In the genomic region with DNA sequence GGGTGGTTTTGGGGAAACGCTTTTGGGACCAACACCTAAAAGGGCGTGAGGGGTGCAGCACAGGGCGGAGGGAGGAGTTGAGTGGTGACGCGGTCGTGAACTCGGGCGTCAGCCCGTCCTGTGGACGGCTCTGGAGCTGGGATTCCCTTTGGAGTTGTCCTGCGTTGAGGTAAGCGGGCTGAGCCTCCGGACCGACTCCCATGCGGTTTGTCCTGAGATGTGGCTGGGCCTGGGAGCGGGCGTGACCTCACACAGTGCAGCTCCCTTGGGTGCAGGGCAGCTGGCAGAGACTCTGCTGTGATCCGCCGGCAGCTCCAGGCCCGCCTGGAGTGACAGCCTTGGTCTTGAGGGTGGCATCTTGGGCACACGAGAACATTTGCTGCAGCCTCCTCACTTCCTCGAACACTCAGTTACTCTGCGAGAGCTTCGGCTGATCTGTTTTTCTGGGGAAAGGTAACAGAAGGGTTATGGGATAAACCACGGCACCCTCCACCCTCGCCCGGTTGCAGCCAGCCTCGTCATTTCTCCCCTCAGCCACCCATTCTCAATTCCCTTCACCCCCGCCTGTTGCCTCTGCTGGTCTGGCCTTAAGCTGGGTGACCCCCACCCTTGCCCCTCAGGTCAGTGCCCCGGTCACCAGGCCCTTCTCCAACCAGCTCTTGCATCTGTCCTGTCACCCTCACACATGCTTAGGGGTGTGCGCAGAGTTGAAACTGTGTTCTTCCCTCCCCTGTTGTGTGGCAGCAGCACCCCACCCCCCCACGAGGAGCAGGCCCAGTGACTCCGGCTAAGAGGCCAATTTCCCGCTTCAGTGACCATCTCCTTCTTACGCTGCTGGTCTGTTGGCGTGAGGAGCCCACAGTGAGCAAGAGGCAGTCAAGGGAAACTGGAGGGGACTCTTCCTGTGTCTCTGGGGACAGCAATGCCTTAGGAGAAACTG, we compare ENCODE assay signal across 23 cellular contexts.
DNase-seq lines count a peak whose midpoint lies in the region; ATAC-seq, FAIRE-seq and TF ChIP-seq lines count a peak whose summit lies in the region.
"Had no signal": no experiment of that assay in that cellular context is flagged by ENCODE, and none has a peak within 500 bp of the region (broad histone marks: within the 10 kb centered on the region; RNA-seq: fewer than 3 reads in every experiment).

No MANE protein-coding gene starts in this region.

- H3K4me1 ChIP-seq in right cardiac atrium (ENCODE audit: control insufficient read depth, insufficient read depth, low read length) (no peaks in the 10 kb centered on the region), heart right ventricle (peaks cover 0 to 31% (median 6%) of the 10 kb centered on the region in 9 donors), kidney (ENCODE audit: control insufficient read depth in 1 of 2, insufficient read depth in 1 of 2, low read depth in 1 of 2, low read length in 2 of 2) (peaks cover 0 to 1% of the 10 kb centered on the region in 2 donors), neural progenitor cell (peaks cover 10% of the 10 kb centered on the region)

- H3K27ac ChIP-seq in right cardiac atrium (ENCODE audit: low read length) = no peak overlapping the region
- H3K27ac ChIP-seq in heart right ventricle = no peak overlapping the region
- no peak overlapping the region for H3K27ac ChIP-seq in kidney (ENCODE audit: low read depth in 2 of 2, low read length in 2 of 2)
- H3K27ac ChIP-seq in neural progenitor cell = no peak overlapping the region

- peaks cover 11% of the 10 kb centered on the region for H3K27me3 Mint-ChIP-seq in neural progenitor cell (ENCODE audit: insufficient read depth, low read depth)

- H3K4me2 ChIP-seq in neural progenitor cell = no peak overlapping the region
- H3K4me2 ChIP-seq: A549, GM23338 had no signal

- H4K20me1 ChIP-seq in neural progenitor cell (ENCODE audit: low read depth) = no peaks in the 10 kb centered on the region

- H3K27me3 ChIP-seq in right cardiac atrium (ENCODE audit: control insufficient read depth, insufficient read depth) (no peaks in the 10 kb centered on the region), heart right ventricle (peaks cover 0 to 48% (median 23%) of the 10 kb centered on the region in 7 donors), neural progenitor cell (no peaks in the 10 kb centered on the region)
- H3K27me3 ChIP-seq: BE2C had no signal

- H2AFZ ChIP-seq in neural progenitor cell (replicated peaks) = no peak overlapping the region
- H2AFZ ChIP-seq: GM23338 had no signal

- H3K79me2 ChIP-seq in neural progenitor cell (ENCODE audit: low read depth) = no peaks in the 10 kb centered on the region

- H3K36me3 Mint-ChIP-seq in neural progenitor cell = no peaks in the 10 kb centered on the region
- H3K36me3 Mint-ChIP-seq: activated naive CD8-positive, alpha-beta T cell treated with anti-CD3 and anti-CD28 coated beads for 36 hours; stimulated activated memory B cell treated with anti-CD40 and anti-IgM and Interleukin-4, amounts not matched to agents 10 μg/mL and 1 μg/mL and 100 μg/mL, for 72 hours; WTC11 had no signal

- H3K4me3 ChIP-seq in right cardiac atrium (ENCODE audit: low read length) (no peak overlapping the region), heart right ventricle (no peak overlapping the region), kidney (ENCODE audit: low read length in 2 of 2) (no peak overlapping the region), neural progenitor cell (no peak overlapping the region)
- H3K4me3 ChIP-seq: A549, GM23338, K562, skin epidermis had no signal

- H3F3A ChIP-seq in neural progenitor cell (ENCODE audit: low read depth) = no peaks in the 10 kb centered on the region

- H3K9me3 ChIP-seq in right cardiac atrium (ENCODE audit: control insufficient read depth, low read length) (no peaks in the 10 kb centered on the region), heart right ventricle (no peaks in the 10 kb centered on the region), kidney (ENCODE audit: control insufficient read depth in 1 of 2, low read length in 2 of 2) (no peaks in the 10 kb centered on the region), neural progenitor cell (ENCODE audit: low read depth) (no peaks in the 10 kb centered on the region)
- H3K9me3 ChIP-seq: A549, BE2C, Caco-2 had no signal

- H3K9me3 Mint-ChIP-seq in neural progenitor cell = peaks cover 8% of the 10 kb centered on the region
- H3K9me3 Mint-ChIP-seq: activated naive CD8-positive, alpha-beta T cell treated with anti-CD3 and anti-CD28 coated beads for 36 hours had no signal

- WGBS in right cardiac atrium = 91% methylated on average over 36 of the region's 36 CpGs
- WGBS in heart right ventricle, 2 donors = 90 to 91% methylated on average over 36 of the region's 36 CpGs

- TF ChIP-seq CTCF in heart right ventricle (IDR thresholded peaks at IDR 0.05) = no peak
- TF ChIP-seq CTCF in kidney (IDR thresholded peaks at IDR 0.05; ENCODE audit: borderline replicate concordance, extremely low read depth, insufficient read depth) = no peak
- no peak for TF ChIP-seq CTCF in neural progenitor cell (IDR thresholded peaks at IDR 0.05)

- peak overlapping the region; percentile 19 for H3K4me3 Mint-ChIP-seq in neural progenitor cell
- H3K4me3 Mint-ChIP-seq: activated naive CD8-positive, alpha-beta T cell treated with anti-CD3 and anti-CD28 coated beads for 36 hours; GM23338; stimulated activated memory B cell treated with anti-CD40 and anti-IgM and Interleukin-4, amounts not matched to agents 10 μg/mL and 1 μg/mL and 100 μg/mL, for 72 hours; WTC11 had no signal

- no peak for FAIRE-seq in kidney (lab: Jason Lieb, UNC)
- FAIRE-seq: A549, K562 had no signal

- no peak for ATAC-seq in right cardiac atrium
- no peak for ATAC-seq in heart right ventricle
- no peak for ATAC-seq in GM18858 (IDR thresholded peaks at IDR 0.05; ENCODE audit: unreplicated experiment)
- no peak for ATAC-seq in HG03108 (IDR thresholded peaks at IDR 0.05; ENCODE audit: unreplicated experiment)
- ATAC-seq: A549; GM23338; K562; stimulated activated memory B cell treated with anti-CD40 and anti-IgM and Interleukin-4, amounts not matched to agents 10 μg/mL and 1 μg/mL and 100 μg/mL, for 72 hours; WTC11 had no signal

- H3K27ac Mint-ChIP-seq in neural progenitor cell = no peak overlapping the region
- H3K27ac Mint-ChIP-seq: activated naive CD8-positive, alpha-beta T cell treated with anti-CD3 and anti-CD28 coated beads for 36 hours; GM23338; stimulated activated memory B cell treated with anti-CD40 and anti-IgM and Interleukin-4, amounts not matched to agents 10 μg/mL and 1 μg/mL and 100 μg/mL, for 72 hours; WTC11 had no signal

- H3K9ac ChIP-seq in kidney (ENCODE audit: low read length in 2 of 2) = no peak overlapping the region
- H3K9ac ChIP-seq in neural progenitor cell = no peak overlapping the region

- H3K36me3 ChIP-seq in heart right ventricle = no peaks in the 10 kb centered on the region
- H3K36me3 ChIP-seq in kidney (ENCODE audit: control insufficient read depth in 1 of 2, insufficient read depth in 2 of 2, low read length in 2 of 2) = no peaks in the 10 kb centered on the region
- H3K36me3 ChIP-seq in neural progenitor cell = no peaks in the 10 kb centered on the region
- H3K36me3 ChIP-seq: BE2C had no signal

- DNase-seq in right cardiac atrium (peak in 2 of 3 donors; percentile 8 to 36), heart right ventricle (no peak), kidney (peak; percentile 68), neural progenitor cell (ENCODE audit: low spot score) (no peak), NAMALWA (ENCODE audit: low spot score) (no peak), NOMO-1 (lab: John Stamatoyannopoulos, UW; ENCODE audit: unreplicated experiment in 2 of 2) (no peak)
- DNase-seq: activated CD4-positive, alpha-beta T cell treated with anti-CD3 and anti-CD28 coated beads, Interleukin-2, amount 50 U/mL, for 48 hours; activated naive CD8-positive, alpha-beta T cell treated with anti-CD3 and anti-CD28 coated beads for 36 hours; Caco-2; mammary epithelial cell; MM.1S; NCI-H1694; NCI-H69; T-helper 9 cell had no signal

- intact Hi-C loops in right cardiac atrium (cut with DNase I) (no loop called here), heart right ventricle (cut with DNase I) (loop anchor here in 1 of 10 donors (10.0 kb wide), 1 partner anchor 53 kb away; no protein-coding TSS in a partner anchor), kidney (cut with DNase I) (no loop called here)

- H3K4me1 Mint-ChIP-seq in neural progenitor cell = peaks cover 53% of the 10 kb centered on the region
- H3K4me1 Mint-ChIP-seq: activated naive CD8-positive, alpha-beta T cell treated with anti-CD3 and anti-CD28 coated beads for 36 hours; stimulated activated memory B cell treated with anti-CD40 and anti-IgM and Interleukin-4, amounts not matched to agents 10 μg/mL and 1 μg/mL and 100 μg/mL, for 72 hours had no signal

Comparison
In these comparisons a context has a peak if more than half of its experiments do, and no peak if none do; other contexts are left out.
1. DNase-seq: peak in right cardiac atrium (2 of 3) and kidney (single experiment); none in heart right ventricle (0 of 2), neural progenitor cell (single experiment), NAMALWA (single experiment) and NOMO-1 (0 of 2).